In the genomic region with DNA sequence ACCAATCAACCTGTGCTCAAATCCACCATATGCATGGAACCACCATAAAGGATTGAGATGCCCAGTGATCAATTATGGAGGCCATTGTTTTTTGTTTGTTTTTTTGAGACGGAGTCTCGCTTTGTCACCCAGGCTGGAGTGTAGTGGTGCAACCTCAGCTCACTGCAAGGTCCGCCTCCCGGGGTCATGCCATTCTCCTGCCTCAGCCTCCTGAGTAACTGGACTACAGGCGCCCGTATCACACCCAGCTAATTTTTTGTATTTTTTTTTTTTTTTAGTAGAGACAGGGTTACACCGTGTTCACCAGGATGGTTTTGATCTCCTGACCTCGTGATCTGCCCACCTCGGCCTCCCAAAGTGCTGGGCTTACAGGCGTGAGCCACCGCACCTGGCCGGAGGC, we compare ENCODE assay signal across 6 cellular contexts. TPM values are rescaled to one million over a fixed set of nuclear protein-coding genes. Genes with fewer than 3 reads are reported as not detected.
DNase-seq lines count a peak whose midpoint lies in the region; ATAC-seq and TF ChIP-seq lines count a peak whose summit lies in the region.
"Not testable (repeated sequence)": the region's sequence is repeated elsewhere in the genome, so short reads cannot be mapped to it uniquely, and the experiment has no call there.

No MANE protein-coding gene starts in this region.

- peak overlapping the region in 2 of 3 donors; percentile 47 to 74 for H3K27ac Mint-ChIP-seq in IgD-negative memory B cell
- peak overlapping the region; percentile 29 for H3K27ac Mint-ChIP-seq in activated T-cell treated with anti-CD3 and anti-CD28 coated beads, Interleukin-2, amount 50 U/mL, for 24 hours
- H3K27ac Mint-ChIP-seq in activated T-helper 2 cell treated with anti-CD3 and anti-CD28 coated beads, Interferon-gamma antibody, Interleukin-2, Interleukin-4, amounts not matched to agents 10 μg/mL and 5 μg/mL and 100 μg/mL, durations not matched to agents 14 hours and 24 hours and 36 hours, result peak overlapping the region; percentile 48
- not testable (repeated sequence) for H3K27ac Mint-ChIP-seq in osteocyte (ENCODE audit: unreplicated experiment)
- peak overlapping the region; percentile 58 for H3K27ac Mint-ChIP-seq in stimulated activated memory B cell treated with anti-CD40 and anti-IgM and Interleukin-4, amounts not matched to agents 10 μg/mL and 1 μg/mL and 100 μg/mL, for 72 hours

- not testable (repeated sequence) for ATAC-seq in stimulated activated memory B cell treated with anti-CD40 and anti-IgM and Interleukin-4, amounts not matched to agents 10 μg/mL and 1 μg/mL and 100 μg/mL, for 72 hours

- H3K27ac ChIP-seq in ACC112 (ENCODE audit: low read depth, low read length), result peak overlapping the region; percentile 19; the same call in 1 of the 2 replicates

- H3K27me3 Mint-ChIP-seq in IgD-negative memory B cell; activated T-cell treated with anti-CD3 and anti-CD28 coated beads, Interleukin-2, amount 50 U/mL, for 24 hours; activated T-helper 2 cell treated with anti-CD3 and anti-CD28 coated beads, Interferon-gamma antibody, Interleukin-2, Interleukin-4, amounts not matched to agents 10 μg/mL and 5 μg/mL and 100 μg/mL, durations not matched to agents 14 hours and 24 hours and 36 hours (ENCODE audit: low read depth); osteocyte (ENCODE audit: unreplicated experiment); stimulated activated memory B cell treated with anti-CD40 and anti-IgM and Interleukin-4, amounts not matched to agents 10 μg/mL and 1 μg/mL and 100 μg/mL, for 72 hours: not testable (repeated sequence)

- not testable (repeated sequence) for H3K36me3 Mint-ChIP-seq in IgD-negative memory B cell
- peaks cover 61% of the 10 kb centered on the region for H3K36me3 Mint-ChIP-seq in activated T-cell treated with anti-CD3 and anti-CD28 coated beads, Interleukin-2, amount 50 U/mL, for 24 hours (ENCODE audit: low read depth)
- H3K36me3 Mint-ChIP-seq in activated T-helper 2 cell treated with anti-CD3 and anti-CD28 coated beads, Interferon-gamma antibody, Interleukin-2, Interleukin-4, amounts not matched to agents 10 μg/mL and 5 μg/mL and 100 μg/mL, durations not matched to agents 14 hours and 24 hours and 36 hours (ENCODE audit: low read depth), result peaks cover 56% of the 10 kb centered on the region
- H3K36me3 Mint-ChIP-seq in osteocyte (ENCODE audit: unreplicated experiment), result peaks cover 20% of the 10 kb centered on the region
- H3K36me3 Mint-ChIP-seq in stimulated activated memory B cell treated with anti-CD40 and anti-IgM and Interleukin-4, amounts not matched to agents 10 μg/mL and 1 μg/mL and 100 μg/mL, for 72 hours, result peaks cover 67% of the 10 kb centered on the region

- not testable (repeated sequence) for H2AFZ ChIP-seq in ACC112 (ENCODE audit: low read length, unreplicated experiment)

- H3K9me3 Mint-ChIP-seq in IgD-negative memory B cell; activated T-cell treated with anti-CD3 and anti-CD28 coated beads, Interleukin-2, amount 50 U/mL, for 24 hours; activated T-helper 2 cell treated with anti-CD3 and anti-CD28 coated beads, Interferon-gamma antibody, Interleukin-2, Interleukin-4, amounts not matched to agents 10 μg/mL and 5 μg/mL and 100 μg/mL, durations not matched to agents 14 hours and 24 hours and 36 hours; osteocyte (ENCODE audit: unreplicated experiment); stimulated activated memory B cell treated with anti-CD40 and anti-IgM and Interleukin-4, amounts not matched to agents 10 μg/mL and 1 μg/mL and 100 μg/mL, for 72 hours: not testable (repeated sequence)

- H3K27me3 ChIP-seq in ACC112 (ENCODE audit: insufficient read depth, low read length), result not testable (repeated sequence)

- not testable (repeated sequence) for TF ChIP-seq CTCF in osteocyte (IDR thresholded peaks at IDR 0.05)

- H3K4me3 Mint-ChIP-seq in IgD-negative memory B cell; activated T-cell treated with anti-CD3 and anti-CD28 coated beads, Interleukin-2, amount 50 U/mL, for 24 hours; activated T-helper 2 cell treated with anti-CD3 and anti-CD28 coated beads, Interferon-gamma antibody, Interleukin-2, Interleukin-4, amounts not matched to agents 10 μg/mL and 5 μg/mL and 100 μg/mL, durations not matched to agents 14 hours and 24 hours and 36 hours (ENCODE audit: low read depth); osteocyte (ENCODE audit: unreplicated experiment); stimulated activated memory B cell treated with anti-CD40 and anti-IgM and Interleukin-4, amounts not matched to agents 10 μg/mL and 1 μg/mL and 100 μg/mL, for 72 hours: not testable (repeated sequence)

- H3K36me3 ChIP-seq in ACC112 (ENCODE audit: insufficient read depth, low read length), result not testable (repeated sequence)

- H3K4me1 Mint-ChIP-seq in IgD-negative memory B cell, result peaks cover 40 to 47% (median 42%) of the 10 kb centered on the region in 3 donors
- peaks cover 54% of the 10 kb centered on the region for H3K4me1 Mint-ChIP-seq in activated T-cell treated with anti-CD3 and anti-CD28 coated beads, Interleukin-2, amount 50 U/mL, for 24 hours (ENCODE audit: low read depth)
- peaks cover 39% of the 10 kb centered on the region for H3K4me1 Mint-ChIP-seq in activated T-helper 2 cell treated with anti-CD3 and anti-CD28 coated beads, Interferon-gamma antibody, Interleukin-2, Interleukin-4, amounts not matched to agents 10 μg/mL and 5 μg/mL and 100 μg/mL, durations not matched to agents 14 hours and 24 hours and 36 hours (ENCODE audit: low read depth)
- peaks cover 29% of the 10 kb centered on the region for H3K4me1 Mint-ChIP-seq in osteocyte (ENCODE audit: unreplicated experiment)
- H3K4me1 Mint-ChIP-seq in stimulated activated memory B cell treated with anti-CD40 and anti-IgM and Interleukin-4, amounts not matched to agents 10 μg/mL and 1 μg/mL and 100 μg/mL, for 72 hours, result peaks cover 76% of the 10 kb centered on the region

- intact Hi-C loops in activated T-helper 2 cell treated with anti-CD3 and anti-CD28 coated beads, Interferon-gamma antibody, Interleukin-2, Interleukin-4, amounts not matched to agents 10 μg/mL and 5 μg/mL and 100 μg/mL, durations not matched to agents 14 hours and 24 hours and 36 hours (cut with micrococcal nuclease), result not testable (repeated sequence)

- H3K79me2 ChIP-seq in ACC112 (ENCODE audit: control insufficient read depth, insufficient read depth, low read length, unreplicated experiment), result not testable (repeated sequence)

- not testable (repeated sequence) for DNase-seq in activated T-cell treated with anti-CD3 and anti-CD28 coated beads, Interleukin-2, amount 50 U/mL, for 24 hours; activated T-helper 2 cell treated with anti-CD3 and anti-CD28 coated beads, Interferon-gamma antibody, Interleukin-2, Interleukin-4, amounts not matched to agents 10 μg/mL and 5 μg/mL and 100 μg/mL, durations not matched to agents 14 hours and 24 hours and 36 hours (ENCODE audit: low spot score)
- peak; percentile 42 for DNase-seq in osteocyte (ENCODE audit: extremely low spot score, unreplicated experiment)

- not testable (repeated sequence) for H3K4me3 ChIP-seq in ACC112 (ENCODE audit: low read depth, low read length)

- peaks cover 47% of the 10 kb centered on the region for H3K4me1 ChIP-seq in ACC112 (ENCODE audit: control insufficient read depth, insufficient read depth, low read length, unreplicated experiment)

RNA-seq across cellular contexts. Expression of gene CMTM6, which starts 30.5 kb away (rescaled TPM):
- polyA plus RNA-seq in IgD-negative memory B cell, result 125 TPM
- total RNA-seq in activated T-helper 2 cell treated with anti-CD3 and anti-CD28 coated beads, Interferon-gamma antibody, Interleukin-2, Interleukin-4, amounts not matched to agents 10 μg/mL and 5 μg/mL and 100 μg/mL, durations not matched to agents 14 hours and 24 hours and 36 hours, result 107 and 108 TPM in 2 replicates
- total RNA-seq in osteocyte, result 60.4 and 61.5 TPM in 2 replicates
